Comparison of ENCODE assay signal across 13 cellular contexts in genomic region chr22:41305646-41306045, GRCh38. TPM values are rescaled to one million over a fixed set of nuclear protein-coding genes. Genes with fewer than 3 reads are reported as not detected.
DNase-seq lines count a peak whose midpoint lies in the region; ATAC-seq and TF ChIP-seq lines count a peak whose summit lies in the region.
"Had no signal": no experiment of that assay in that cellular context is flagged by ENCODE, and none has a peak within 500 bp of the region (broad histone marks: within the 10 kb centered on the region; RNA-seq: fewer than 3 reads in every experiment).

No MANE protein-coding gene starts in this region.

- no peaks in the 10 kb centered on the region for H3K27me3 ChIP-seq in CD4-positive, alpha-beta T cell (ENCODE audit: control insufficient read depth, insufficient read depth, low read length)
- H3K27me3 ChIP-seq in endodermal cell (ENCODE audit: control insufficient read depth, insufficient read depth, low read length, poor library complexity, severe bottlenecking), result no peaks in the 10 kb centered on the region

- ATAC-seq in CD4-positive, alpha-beta T cell (ENCODE audit: poor library complexity), result no peak
- peak; percentile 55 for ATAC-seq in omental fat pad (ENCODE audit: low FRiP score)
- no peak for ATAC-seq in naive thymus-derived CD8-positive, alpha-beta T cell

- peaks cover 26% of the 10 kb centered on the region for H3K36me3 ChIP-seq in endodermal cell (ENCODE audit: control insufficient read depth, insufficient read depth, low read length)

- no peak for DNase-seq in CD4-positive, alpha-beta T cell
- DNase-seq in NCI-H69 (lab: John Stamatoyannopoulos, UW) (peak; percentile 34), endodermal cell (no peak), omental fat pad (ENCODE audit: low spot score) (no peak), NCI-H146 (lab: John Stamatoyannopoulos, UW) (no peak), caudate nucleus (lab: John Stamatoyannopoulos, UW) (no peak), OCI-M1 (lab: John Stamatoyannopoulos, UW) (no peak)
- no peak for DNase-seq in naive thymus-derived CD8-positive, alpha-beta T cell
- DNase-seq: DND-41; effector CD4-positive, alpha-beta T cell; NCI-H1417 treated with DMSO at 0.1 percent for 48 hours had no signal

- POLR2A ChIA-PET in CD4-positive, alpha-beta T cell (lab: Charles Lee), result no interaction called here
- POLR2A ChIA-PET in naive thymus-derived CD8-positive, alpha-beta T cell (lab: Charles Lee), result interaction anchor here (0.5 to 1.6 kb wide), 3 partner anchors 19 to 458 kb away, joined by 3 to 8 read pairs (median 3); partner anchors contain the start of gene RANGAP1

- peaks cover 46% of the 10 kb centered on the region for H3K4me1 Mint-ChIP-seq in CD4-positive, alpha-beta T cell (ENCODE audit: low read depth)
- peaks cover 24% of the 10 kb centered on the region for H3K4me1 Mint-ChIP-seq in endodermal cell
- peaks cover 32 to 59% (median 53%) of the 10 kb centered on the region in 4 donors for H3K4me1 Mint-ChIP-seq in naive thymus-derived CD8-positive, alpha-beta T cell

- CTCF ChIA-PET in CD4-positive, alpha-beta T cell (lab: Charles Lee), result no interaction called here

- peak overlapping the region; percentile 59 for H3K4me3 Mint-ChIP-seq in CD4-positive, alpha-beta T cell
- no peak overlapping the region for H3K4me3 Mint-ChIP-seq in endodermal cell
- H3K4me3 Mint-ChIP-seq in naive thymus-derived CD8-positive, alpha-beta T cell, result peak overlapping the region in 1 of 10 donors; percentile 24
- H3K4me3 Mint-ChIP-seq: memory B cell, type B pancreatic cell had no signal

- WGBS in endodermal cell (ENCODE audit: insufficient coverage in 1 of 2, insufficient read length in 1 of 2), 2 experiments, result 94 to 96% methylated on average over 2 to 4 of the region's 4 CpGs

- intact Hi-C loops in CD4-positive, alpha-beta T cell (cut with DNase I, micrococcal nuclease), result no loop called here

- no peak overlapping the region for H3K4me3 ChIP-seq in endodermal cell (ENCODE audit: low read length)

- no peaks in the 10 kb centered on the region for H3K27me3 Mint-ChIP-seq in CD4-positive, alpha-beta T cell
- H3K27me3 Mint-ChIP-seq in endodermal cell (ENCODE audit: insufficient read depth), result no peaks in the 10 kb centered on the region
- no peaks in the 10 kb centered on the region for H3K27me3 Mint-ChIP-seq in naive thymus-derived CD8-positive, alpha-beta T cell
- H3K27me3 Mint-ChIP-seq: memory B cell, type B pancreatic cell had no signal

- no peak overlapping the region for H3K27ac ChIP-seq in CD4-positive, alpha-beta T cell (ENCODE audit: low read depth, low read length)
- no peak overlapping the region for H3K27ac ChIP-seq in endodermal cell (ENCODE audit: low read depth, low read length)
- H3K27ac ChIP-seq in caudate nucleus (ENCODE audit: low read depth, low read length), result no peak overlapping the region

- H3K36me3 Mint-ChIP-seq in CD4-positive, alpha-beta T cell (ENCODE audit: low read depth), result peaks cover 29% of the 10 kb centered on the region
- H3K36me3 Mint-ChIP-seq in endodermal cell (ENCODE audit: low read depth), result peaks cover 33% of the 10 kb centered on the region
- H3K36me3 Mint-ChIP-seq in naive thymus-derived CD8-positive, alpha-beta T cell, result peaks cover 0 to 18% (median 3%) of the 10 kb centered on the region in 3 donors

- no peaks in the 10 kb centered on the region for H3K4me1 ChIP-seq in endodermal cell (ENCODE audit: control insufficient read depth, insufficient read depth, low read length)

- no peaks in the 10 kb centered on the region for H3K9me3 ChIP-seq in CD4-positive, alpha-beta T cell (ENCODE audit: control insufficient read depth, low read length)
- no peaks in the 10 kb centered on the region for H3K9me3 ChIP-seq in endodermal cell (ENCODE audit: control insufficient read depth, low read length)

- no peak overlapping the region for H3K9ac ChIP-seq in endodermal cell (ENCODE audit: extremely low read depth, low read length, poor library complexity, severe bottlenecking)

- H3K9me3 Mint-ChIP-seq in CD4-positive, alpha-beta T cell, result no peaks in the 10 kb centered on the region
- no peaks in the 10 kb centered on the region for H3K9me3 Mint-ChIP-seq in endodermal cell
- no peaks in the 10 kb centered on the region for H3K9me3 Mint-ChIP-seq in naive thymus-derived CD8-positive, alpha-beta T cell
- H3K9me3 Mint-ChIP-seq: memory B cell, type B pancreatic cell had no signal

- no peak for TF ChIP-seq CTCF in CD4-positive, alpha-beta T cell (IDR thresholded peaks at IDR 0.05)
- TF ChIP-seq CTCF in endodermal cell (conservative IDR thresholded peaks at IDR 0.05) (no peak), omental fat pad (IDR thresholded peaks at IDR 0.05) (no peak)

- H3K27ac Mint-ChIP-seq in CD4-positive, alpha-beta T cell, result peak overlapping the region; percentile 30
- H3K27ac Mint-ChIP-seq in endodermal cell, result peak overlapping the region; percentile 10
- peak overlapping the region in 5 of 10 donors; percentile 15 to 67 (median 62) for H3K27ac Mint-ChIP-seq in naive thymus-derived CD8-positive, alpha-beta T cell
- H3K27ac Mint-ChIP-seq: memory B cell, type B pancreatic cell had no signal

RNA-seq across cellular contexts. Expression of gene ZC3H7B, which starts 4.3 kb away (rescaled TPM):
- 10 to 100 TPM; 29.5 to 32.7 TPM for total RNA-seq in CD4-positive, alpha-beta T cell
- total RNA-seq in endodermal cell, result 10 to 100 TPM; 70.9 to 74.2 TPM
- 40.4 TPM for polyA plus RNA-seq in endodermal cell (2013, experiment 1 of 2)
- 39.2 TPM for polyA plus RNA-seq in endodermal cell (2013, experiment 2 of 2)
- total RNA-seq in omental fat pad, result 10 to 100 TPM; 32.9 to 39.4 (median 35.9) TPM
- 10 to 100 TPM; 48.0 to 48.1 TPM for total RNA-seq in naive thymus-derived CD8-positive, alpha-beta T cell
- 1 to 10 TPM in 2 of 3 donors, under 1 TPM in 1; 0.65 to 1.5 (median 1.2) TPM for polyA plus RNA-seq in naive thymus-derived CD8-positive, alpha-beta T cell

RNA-seq across cellular contexts. Expression of gene RANGAP1, which starts 19.7 kb away (rescaled TPM):
- total RNA-seq in CD4-positive, alpha-beta T cell, result 100 to 1,000 TPM; 163 to 172 TPM
- 100 to 1,000 TPM in 1 of 2 donors, 10 to 100 TPM in 1; 95.2 to 122 TPM for total RNA-seq in endodermal cell
- 76.3 TPM for polyA plus RNA-seq in endodermal cell (2013, experiment 1 of 2)
- 73.8 TPM for polyA plus RNA-seq in endodermal cell (2013, experiment 2 of 2)
- total RNA-seq in omental fat pad, result 10 to 100 TPM; 30.9 to 49.8 (median 34.1) TPM
- total RNA-seq in naive thymus-derived CD8-positive, alpha-beta T cell, result 10 to 100 TPM; 80.0 to 86.6 TPM
- 10 to 100 TPM; 18.9 to 30.1 (median 23.8) TPM for polyA plus RNA-seq in naive thymus-derived CD8-positive, alpha-beta T cell
